Comparison of ENCODE assay signal across 8 cellular contexts in genomic region chr16:67943619-67944503, GRCh38. TPM values are rescaled to one million over a fixed set of nuclear protein-coding genes. Genes with fewer than 3 reads are reported as not detected.
DNase-seq lines count a peak whose midpoint lies in the region; ATAC-seq and TF ChIP-seq lines count a peak whose summit lies in the region.

TSS of gene LCAT (minus strand) at chr16:67944120. CDS start at chr16:67944101, 19 bp downstream.

- H3K36me3 ChIP-seq in adipocyte (ENCODE audit: control insufficient read depth, insufficient read depth, low read length, severe bottlenecking) (peaks cover 84% of the 10 kb centered on the region), heart left ventricle (peaks cover 15 to 98% (median 94%) of the 10 kb centered on the region in 9 donors)

- ATAC-seq in heart left ventricle = peak; percentile 48 to 63 (median 58)
- ATAC-seq in HG02759 (IDR thresholded peaks at IDR 0.05; ENCODE audit: unreplicated experiment) = no peak
- no peak for ATAC-seq in GM21526 (IDR thresholded peaks at IDR 0.05; ENCODE audit: low FRiP score, unreplicated experiment)
- no peak for ATAC-seq in GM18858 (IDR thresholded peaks at IDR 0.05; ENCODE audit: unreplicated experiment)

- no peaks in the 10 kb centered on the region for H3K9me3 ChIP-seq in adipocyte (ENCODE audit: control insufficient read depth, low read length)
- no peaks in the 10 kb centered on the region for H3K9me3 ChIP-seq in heart left ventricle

- H3K4me3 ChIP-seq in adipocyte (ENCODE audit: low read length) (peak within 1 kb of the TSS; percentile 42), heart left ventricle (no peak within 1 kb of the TSS)

- no peaks in the 10 kb centered on the region for H3K27me3 ChIP-seq in adipocyte (replicated peaks; ENCODE audit: control insufficient read depth, insufficient read depth, low read length)
- H3K27me3 ChIP-seq in heart left ventricle = no peaks in the 10 kb centered on the region

- intact Hi-C loops in heart left ventricle (cut with DNase I) = loop anchor here in 2 of 10 donors (5.0 kb wide), 2 partner anchors 78 to 98 kb away; partner anchors contain the start of genes DDX28 (in 1 of the 2) and DUS2 (in 1 of the 2)
- intact Hi-C loops in posterior cingulate gyrus (cut with DNase I) = no loop called here

- WGBS in heart left ventricle, 4 donors = 47 to 63% (median 52%) methylated on average over 18 to 23 of the region's 23 CpGs

- peak within 1 kb of the TSS; percentile 80 for H3K9ac ChIP-seq in adipocyte (ENCODE audit: low read length)

- in situ Hi-C loops in G401 (cut with HindIII; ENCODE audit: low sequenced_read_pairs) = no loop called here

- TF ChIP-seq POLR2A in heart left ventricle (IDR thresholded peaks at IDR 0.05) = peak in 1 of 2 donors; percentile 36

- peak in 1 of 12 donors; percentile 8 for TF ChIP-seq CTCF in heart left ventricle (IDR thresholded peaks at IDR 0.05)

- H3K4me1 ChIP-seq in adipocyte (ENCODE audit: control insufficient read depth, insufficient read depth, low read length) = peaks cover 25% of the 10 kb centered on the region
- H3K4me1 ChIP-seq in heart left ventricle = peaks cover 4 to 71% (median 32%) of the 10 kb centered on the region in 12 donors

- peak; percentile 73 for DNase-seq in G401 (ENCODE audit: low spot score)
- DNase-seq in adipocyte (ENCODE audit: low read depth) = no peak
- peak; percentile 65 to 77 (median 66) for DNase-seq in heart left ventricle
- DNase-seq in posterior cingulate gyrus = peak; percentile 70 to 97 (median 77)
- no peak for DNase-seq in effector CD4-positive, alpha-beta T cell

- peak within 1 kb of the TSS; percentile 25 to 89 (median 66) for H3K27ac ChIP-seq in heart left ventricle

RNA-seq across cellular contexts. Expression of gene LCAT, which starts in this region (rescaled TPM):
- total RNA-seq in G401 (2014; rRNA removed; shearing (Covaris generic)) = 6.0 and 8.1 TPM in 2 replicates
- total RNA-seq in heart left ventricle = 10 to 100 TPM in 7 of 9 donors, 1 to 10 TPM in 2; 9.7 to 24.1 (median 18.2) TPM
- 10 to 100 TPM; 10.9 to 31.7 TPM for polyA plus RNA-seq in heart left ventricle

Comparison
In these comparisons a context has a peak if more than half of its experiments do, and no peak if none do; other contexts are left out.
1. DNase-seq: peak in G401 (single experiment), heart left ventricle (5 of 5) and posterior cingulate gyrus (10 of 10); none in adipocyte (single experiment) and effector CD4-positive, alpha-beta T cell (single experiment).
2. ATAC-seq: peak in heart left ventricle (4 of 4); none in HG02759 (single experiment), GM21526 (single experiment) and GM18858 (single experiment).